Comparison of ENCODE assay signal across 9 cellular contexts in the genomic region with DNA sequence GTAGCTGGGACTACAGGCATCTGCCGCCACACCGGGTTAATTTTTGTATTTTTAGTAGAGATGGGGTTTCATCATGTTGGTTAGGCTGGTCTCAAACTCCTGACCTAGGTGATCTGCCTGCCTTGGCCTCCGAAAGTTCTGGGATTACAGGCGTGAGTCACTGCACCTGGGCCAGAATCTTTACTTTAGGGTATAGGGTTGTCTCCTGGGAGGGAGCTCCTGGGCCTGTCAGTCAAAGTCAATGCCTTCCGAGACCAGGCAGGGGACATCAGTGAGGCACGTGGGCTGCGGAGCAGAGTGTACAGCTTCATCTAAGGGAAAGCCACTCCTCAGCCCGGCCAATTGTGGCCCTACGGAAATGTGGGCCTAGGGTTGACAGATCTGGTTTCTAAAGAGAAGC.
"Had no signal": no experiment of that assay in that cellular context is flagged by ENCODE, and none has a peak within 500 bp of the region (broad histone marks: within the 10 kb centered on the region; RNA-seq: fewer than 3 reads in every experiment).

No MANE protein-coding gene starts in this region.

- H3K27ac Mint-ChIP-seq: IgD-negative memory B cell had no signal

- H3K9ac ChIP-seq: KMS-11 had no signal

- DNase-seq: IMR-90, Karpas-422, KBM-7, KG1 had no signal

- H3K4me3 Mint-ChIP-seq: IgD-negative memory B cell had no signal

- H3K4me1 Mint-ChIP-seq: IgD-negative memory B cell had no signal

- H3K36me3 Mint-ChIP-seq: IgD-negative memory B cell had no signal

- H3K4me2 ChIP-seq: KMS-11 had no signal

- FAIRE-seq: HepG2, HTR-8/SVneo had no signal

- H3K27me3 Mint-ChIP-seq: IgD-negative memory B cell had no signal

- H3K27ac ChIP-seq: HL-60, KMS-11 had no signal

- ATAC-seq: HepG2 had no signal
